Comparison of ENCODE assay signal across 14 cellular contexts in the genomic region with DNA sequence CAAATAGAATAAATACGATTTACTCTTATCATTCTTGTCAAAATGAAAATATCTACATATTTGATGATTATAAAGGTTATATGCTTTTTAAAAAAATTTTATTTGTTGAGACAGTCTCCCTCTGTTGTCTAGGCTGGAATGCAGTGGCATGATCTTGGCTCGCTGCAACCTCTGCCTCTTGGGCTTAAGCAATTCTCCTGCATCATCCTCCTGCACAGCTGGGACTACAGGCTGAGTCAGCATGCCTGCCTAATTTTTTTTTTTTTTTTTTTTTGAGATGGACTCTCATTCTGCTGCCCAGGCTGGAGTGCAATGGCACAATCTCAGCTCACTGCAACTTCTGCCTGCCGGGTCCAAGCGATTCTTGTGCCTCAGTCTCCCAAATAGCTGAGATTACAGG. TPM values are rescaled to one million over a fixed set of nuclear protein-coding genes. Genes with fewer than 3 reads are reported as not detected.
DNase-seq lines count a peak whose midpoint lies in the region; ATAC-seq and TF ChIP-seq lines count a peak whose summit lies in the region.
"Had no signal": no experiment of that assay in that cellular context is flagged by ENCODE, and none has a peak within 500 bp of the region (broad histone marks: within the 10 kb centered on the region; RNA-seq: fewer than 3 reads in every experiment).

No MANE protein-coding gene starts in this region.

- no peak for TF ChIP-seq CTCF in MCF 10A (IDR thresholded peaks at IDR 0.05; ENCODE audit: unreplicated experiment)
- TF ChIP-seq CTCF in breast epithelium (IDR thresholded peaks at IDR 0.05), result no peak
- no peak for TF ChIP-seq CTCF in astrocyte of the cerebellum (IDR thresholded peaks at IDR 0.05; ENCODE audit: low read depth, low read length, missing control alignments)
- TF ChIP-seq CTCF in gastroesophageal sphincter (IDR thresholded peaks at IDR 0.05), result no peak
- no peak for TF ChIP-seq CTCF in GM13977 (IDR thresholded peaks at IDR 0.05; ENCODE audit: extremely low read depth, insufficient read depth, missing control alignments)

- DNase-seq in MCF 10A (ENCODE audit: unreplicated experiment) (peak; percentile 78), breast epithelium (ENCODE audit: low spot score in 2 of 2) (no peak), astrocyte of the cerebellum (ENCODE audit: low read depth) (peak; percentile 24), stromal cell of bone marrow (ENCODE audit: low read depth) (peak; percentile 54), NCI-H2107 (lab: John Stamatoyannopoulos, UW) (no peak), GM13977 (ENCODE audit: low spot score) (no peak)
- DNase-seq in activated CD8-positive, alpha-beta memory T cell treated with anti-CD3 and anti-CD28 coated beads, Interleukin-2, amount 50 U/mL, for 48 hours, result no peak
- DNase-seq: activated CD4-positive, alpha-beta memory T cell treated with anti-CD3 and anti-CD28 coated beads for 36 hours; NCI-H1105 treated with DMSO at 0.1 percent for 48 hours; NCI-H524; Peyer's patch had no signal

- no peaks in the 10 kb centered on the region for H3K27me3 Mint-ChIP-seq in MCF 10A (ENCODE audit: insufficient read depth, unreplicated experiment)
- H3K27me3 Mint-ChIP-seq: activated CD4-positive, alpha-beta memory T cell treated with anti-CD3 and anti-CD28 coated beads for 36 hours had no signal

- H3K9me3 ChIP-seq in breast epithelium, result no peaks in the 10 kb centered on the region
- H3K9me3 ChIP-seq in gastroesophageal sphincter, result no peaks in the 10 kb centered on the region
- H3K9me3 ChIP-seq: HAP-1, Peyer's patch had no signal

- no peaks in the 10 kb centered on the region for H3K9me3 Mint-ChIP-seq in MCF 10A (ENCODE audit: unreplicated experiment)
- H3K9me3 Mint-ChIP-seq: activated CD4-positive, alpha-beta memory T cell treated with anti-CD3 and anti-CD28 coated beads for 36 hours had no signal

- H3K27ac Mint-ChIP-seq in MCF 10A (ENCODE audit: low read depth, unreplicated experiment), result no peak overlapping the region
- H3K27ac Mint-ChIP-seq: activated CD4-positive, alpha-beta memory T cell treated with anti-CD3 and anti-CD28 coated beads for 36 hours had no signal

- H3K4me1 ChIP-seq in breast epithelium, result no peaks in the 10 kb centered on the region
- no peaks in the 10 kb centered on the region for H3K4me1 ChIP-seq in gastroesophageal sphincter
- H3K4me1 ChIP-seq: HAP-1, Peyer's patch had no signal

- no peak overlapping the region for H3K4me3 Mint-ChIP-seq in MCF 10A (ENCODE audit: unreplicated experiment)
- H3K4me3 Mint-ChIP-seq: activated CD4-positive, alpha-beta memory T cell treated with anti-CD3 and anti-CD28 coated beads for 36 hours had no signal

- H3K36me3 Mint-ChIP-seq in MCF 10A (ENCODE audit: insufficient read depth, unreplicated experiment), result peaks cover 40% of the 10 kb centered on the region

- H3K36me3 ChIP-seq in breast epithelium (no peaks in the 10 kb centered on the region), gastroesophageal sphincter (peaks cover 0 to 18% of the 10 kb centered on the region in 2 donors)
- H3K36me3 ChIP-seq: Peyer's patch had no signal

- intact Hi-C loops in MCF 10A (cut with micrococcal nuclease) (no loop called here), breast epithelium (cut with DNase I; ENCODE audit: low total_unique reads) (loop anchor here (10.0 kb wide), 1 partner anchor 352 kb away; no protein-coding TSS in a partner anchor)

- WGBS in gastroesophageal sphincter (ENCODE audit: low coverage in 1 of 2), 2 donors, result 81 to 90% methylated on average over 2 to 3 of the region's 4 CpGs

- POLR2A ChIA-PET in MCF 10A (lab: Yijun Ruan, JAX), result interaction anchor here (0.6 kb wide), 1 partner anchor 18 kb away, joined by 4 read pairs; no protein-coding TSS in a partner anchor

- peak; percentile 34 for ATAC-seq in gastroesophageal sphincter

- BruUV-seq in MCF 10A (replicated peaks; lab: Mats Ljungman, UMichigan), result no TSS peak

- in situ Hi-C loops in astrocyte of the cerebellum (cut with HindIII; ENCODE audit: low sequenced_read_pairs), result no loop called here
- in situ Hi-C loops in GM13977 (cut with MboI; ENCODE audit: low pct_unique_long_range_greater_than_20kb, low sequenced_read_pairs, unreplicated experiment), result no loop called here

- H3K4me3 ChIP-seq in breast epithelium (no peak overlapping the region), astrocyte of the cerebellum (ENCODE audit: low read depth, low read length) (no peak overlapping the region), gastroesophageal sphincter (no peak overlapping the region)
- H3K4me3 ChIP-seq: HAP-1, Peyer's patch had no signal

- H3K4me1 Mint-ChIP-seq in MCF 10A (ENCODE audit: insufficient read depth, unreplicated experiment), result no peaks in the 10 kb centered on the region

- H3K27me3 ChIP-seq in breast epithelium (no peaks in the 10 kb centered on the region), gastroesophageal sphincter (no peaks in the 10 kb centered on the region)
- H3K27me3 ChIP-seq: Peyer's patch had no signal

- TF ChIP-seq POLR2A in breast epithelium (IDR thresholded peaks at IDR 0.05) (no peak), gastroesophageal sphincter (IDR thresholded peaks at IDR 0.05) (no peak)

- no peak overlapping the region for H3K27ac ChIP-seq in breast epithelium
- no peak overlapping the region for H3K27ac ChIP-seq in gastroesophageal sphincter
- H3K27ac ChIP-seq: epithelial cell of prostate, Peyer's patch had no signal

- CTCF ChIA-PET in MCF 10A (lab: Yijun Ruan, JAX), result interaction anchor here (0.6 kb wide), 1 partner anchor 77 kb away, joined by 3 read pairs; no protein-coding TSS in a partner anchor

- no peak for TF ChIP-seq EP300 in gastroesophageal sphincter (IDR thresholded peaks at IDR 0.05)

RNA-seq across cellular contexts. Expression of gene PUS7, which starts 48.9 kb away (rescaled TPM):
- 24.3 and 29.7 TPM in 2 replicates for total RNA-seq in MCF 10A (2022)
- 10 to 100 TPM; 18.9 to 23.6 (median 19.5) TPM for total RNA-seq in breast epithelium
- 10 to 100 TPM; 11.9 to 15.1 (median 13.2) TPM for total RNA-seq in gastroesophageal sphincter

RNA-seq across cellular contexts. Expression of gene RINT1, which starts 58.8 kb away (rescaled TPM):
- 26.9 and 29.2 TPM in 2 replicates for total RNA-seq in MCF 10A (2022)
- 10 to 100 TPM; 15.7 to 19.9 (median 17.7) TPM for total RNA-seq in breast epithelium
- 10 to 100 TPM in 2 of 4 donors, 1 to 10 TPM in 2; 7.7 to 19.9 (median 11.1) TPM for total RNA-seq in gastroesophageal sphincter

Comparison
In these comparisons a context has a peak if more than half of its experiments do, and no peak if none do; other contexts are left out.
1. DNase-seq: peak in MCF 10A (single experiment), astrocyte of the cerebellum (single experiment) and stromal cell of bone marrow (single experiment); none in breast epithelium (0 of 2), NCI-H2107 (single experiment), activated CD8-positive, alpha-beta memory T cell treated with anti-CD3 and anti-CD28 coated beads, Interleukin-2, amount 50 U/mL, for 48 hours (single experiment) and GM13977 (single experiment).